Comparison of ENCODE assay signal across 2 cellular contexts in genomic region chr14:91687436-91687835, GRCh38. TPM values are rescaled to one million over a fixed set of nuclear protein-coding genes. Genes with fewer than 3 reads are reported as not detected.
"Had no signal": no experiment of that assay in that cellular context is flagged by ENCODE, and none has a peak within 500 bp of the region (broad histone marks: within the 10 kb centered on the region; RNA-seq: fewer than 3 reads in every experiment).

No MANE protein-coding gene starts in this region.

RNA-seq across cellular contexts. Expression of gene CATSPERB, which starts 44.5 kb away (rescaled TPM):
- total RNA-seq: HT1080, IMR-90 had no signal
- polyA plus RNA-seq: IMR-90 had no signal
